Comparison of ENCODE assay signal across 28 cellular contexts in genomic region chr9:20436475-20437195, GRCh38.
"Had no signal": no experiment of that assay in that cellular context is flagged by ENCODE, and none has a peak within 500 bp of the region (broad histone marks: within the 10 kb centered on the region; RNA-seq: fewer than 3 reads in every experiment).

No MANE protein-coding gene starts in this region.

- H3K4me3 ChIP-seq: ascending aorta, body of pancreas, coronary artery, SJCRH30 had no signal

- H3K9me3 Mint-ChIP-seq: activated naive CD4-positive, alpha-beta T cell treated with anti-CD3 and anti-CD28 coated beads, Interleukin-2, amount 10 ng/mL, durations not matched to agents 7 days and 5 days had no signal

- H3K36me3 ChIP-seq: ascending aorta, SJCRH30 had no signal

- H3K9me2 ChIP-seq: SK-N-SH had no signal

- H3K27ac ChIP-seq: ascending aorta, body of pancreas, coronary artery, RWPE1, SJCRH30, VCaP had no signal

- H3K9me3 ChIP-seq: ascending aorta, body of pancreas, SJCRH30, SK-N-SH had no signal

- H3K4me3 Mint-ChIP-seq: activated naive CD4-positive, alpha-beta T cell treated with anti-CD3 and anti-CD28 coated beads, Interleukin-2, amount 10 ng/mL, durations not matched to agents 7 days and 5 days had no signal

- H3K27ac Mint-ChIP-seq: activated naive CD4-positive, alpha-beta T cell treated with anti-CD3 and anti-CD28 coated beads, Interleukin-2, amount 10 ng/mL, durations not matched to agents 7 days and 5 days had no signal

- FAIRE-seq: bronchial epithelial cell had no signal

- H3K4me2 ChIP-seq: SK-N-SH had no signal

- H3K9ac ChIP-seq: SK-N-SH had no signal

- H3K27me3 ChIP-seq: ascending aorta, body of pancreas, SJCRH30 had no signal

- H3K4me1 ChIP-seq: body of pancreas had no signal

- DNase-seq: activated CD4-positive, alpha-beta T cell treated with anti-CD3 and anti-CD28 coated beads for 48 hours; activated CD4-positive, alpha-beta T cell treated with anti-CD3 and anti-CD28 coated beads, Interleukin-2, amount 50 U/mL, for 48 hours; activated CD4-positive, CD25-positive, alpha-beta regulatory T cell; activated gamma-delta T cell; activated naive CD4-positive, alpha-beta T cell treated with anti-CD3 and anti-CD28 coated beads, Interleukin-2, amount 10 ng/mL, durations not matched to agents 7 days and 5 days; activated T-cell treated with anti-CD3 and anti-CD28 coated beads for 4 hours; body of pancreas; central memory CD4-positive, alpha-beta T cell; Kasumi-1; KBM-7; NCI-H1105 treated with DMSO at 0.1 percent for 48 hours; NCI-H1436 treated with DMSO at 0.1 percent for 48 hours; NCI-H187; NCI-H2081 treated with DMSO at 0.1 percent for 48 hours; NCI-H2227 treated with DMSO at 0.1 percent for 48 hours; NCI-H526; NCI-H774; OCI-M1; Right ventricle myocardium superior; SJCRH30; SK-N-SH; T-helper 1 cell had no signal

- H3K27me3 Mint-ChIP-seq: activated naive CD4-positive, alpha-beta T cell treated with anti-CD3 and anti-CD28 coated beads, Interleukin-2, amount 10 ng/mL, durations not matched to agents 7 days and 5 days had no signal

- ATAC-seq: body of pancreas, Panc1 had no signal
